Comparison of ENCODE assay signal across 1 cellular context in genomic region chr11:75403037-75403436, GRCh38.
TF ChIP-seq lines count a peak whose summit lies in the region.

No MANE protein-coding gene starts in this region.

TF ChIP-seq in HepG2, 621 proteins besides CTCF, POLR2A, EP300 and RAD21:
- no peak for TF ChIP-seq HNRNPLL (IDR thresholded peaks at IDR 0.05; ENCODE audit: low read depth, low read length, poor library complexity, severe bottlenecking)
- TF ChIP-seq, protein P1, sequence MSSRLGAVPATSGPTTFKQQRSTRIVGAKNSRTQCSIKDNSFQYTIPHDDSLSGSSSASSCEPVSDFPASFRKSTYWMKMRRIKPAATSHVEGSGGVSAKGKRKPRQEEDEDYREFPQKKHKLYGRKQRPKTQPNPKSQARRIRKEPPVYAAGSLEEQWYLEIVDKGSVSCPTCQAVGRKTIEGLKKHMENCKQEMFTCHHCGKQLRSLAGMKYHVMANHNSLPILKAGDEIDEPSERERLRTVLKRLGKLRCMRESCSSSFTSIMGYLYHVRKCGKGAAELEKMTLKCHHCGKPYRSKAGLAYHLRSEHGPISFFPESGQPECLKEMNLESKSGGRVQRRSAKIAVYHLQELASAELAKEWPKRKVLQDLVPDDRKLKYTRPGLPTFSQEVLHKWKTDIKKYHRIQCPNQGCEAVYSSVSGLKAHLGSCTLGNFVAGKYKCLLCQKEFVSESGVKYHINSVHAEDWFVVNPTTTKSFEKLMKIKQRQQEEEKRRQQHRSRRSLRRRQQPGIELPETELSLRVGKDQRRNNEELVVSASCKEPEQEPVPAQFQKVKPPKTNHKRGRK (CRISPR knock-in tag; IDR thresholded peaks at IDR 0.05), result no peak
- no peak for TF ChIP-seq TSC22D2 (CRISPR knock-in tag; IDR thresholded peaks at IDR 0.05; ENCODE audit: borderline replicate concordance)
- peak; percentile 43; the same call in 1 of the 2 replicates for TF ChIP-seq NFE2L2 (IDR thresholded peaks at IDR 0.05; ENCODE audit: low read length)
- 0 out of 2 replicates have a peak, but pooled peaks have one; percentile 26 for TF ChIP-seq POLR2G (IDR thresholded peaks at IDR 0.05; ENCODE audit: low read depth, low read length)
- TF ChIP-seq POLR2AphosphoS5 (IDR thresholded peaks at IDR 0.05; ENCODE audit: low read depth, low read length), result peak; percentile 41; the same call in 1 of the 2 replicates
- no peak for TF ChIP-seq RNF2 (conservative IDR thresholded peaks at IDR 0.05; ENCODE audit: low read depth)
- TF ChIP-seq SMAD3 (CRISPR knock-in tag; IDR thresholded peaks at IDR 0.05), result no peak
- TF ChIP-seq ZSCAN21 (CRISPR knock-in tag; IDR thresholded peaks at IDR 0.05; ENCODE audit: borderline replicate concordance), result no peak
- TF ChIP-seq, protein P2, sequence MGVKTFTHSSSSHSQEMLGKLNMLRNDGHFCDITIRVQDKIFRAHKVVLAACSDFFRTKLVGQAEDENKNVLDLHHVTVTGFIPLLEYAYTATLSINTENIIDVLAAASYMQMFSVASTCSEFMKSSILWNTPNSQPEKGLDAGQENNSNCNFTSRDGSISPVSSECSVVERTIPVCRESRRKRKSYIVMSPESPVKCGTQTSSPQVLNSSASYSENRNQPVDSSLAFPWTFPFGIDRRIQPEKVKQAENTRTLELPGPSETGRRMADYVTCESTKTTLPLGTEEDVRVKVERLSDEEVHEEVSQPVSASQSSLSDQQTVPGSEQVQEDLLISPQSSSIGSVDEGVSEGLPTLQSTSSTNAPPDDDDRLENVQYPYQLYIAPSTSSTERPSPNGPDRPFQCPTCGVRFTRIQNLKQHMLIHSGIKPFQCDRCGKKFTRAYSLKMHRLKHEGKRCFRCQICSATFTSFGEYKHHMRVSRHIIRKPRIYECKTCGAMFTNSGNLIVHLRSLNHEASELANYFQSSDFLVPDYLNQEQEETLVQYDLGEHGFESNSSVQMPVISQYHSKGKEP (CRISPR knock-in tag; IDR thresholded peaks at IDR 0.05), result no peak
- TF ChIP-seq MAFK (conservative IDR thresholded peaks at IDR 0.05 in 1 of 2, IDR thresholded peaks at IDR 0.05 in 1 of 2; ENCODE audit: low read length in 2 of 2), result 0 out of 4 replicates have a peak, but pooled peaks of 1 of the 2 experiments have one; percentile 0
- no peak for TF ChIP-seq ZNF20 (CRISPR knock-in tag; IDR thresholded peaks at IDR 0.05)
